In the genomic region with DNA sequence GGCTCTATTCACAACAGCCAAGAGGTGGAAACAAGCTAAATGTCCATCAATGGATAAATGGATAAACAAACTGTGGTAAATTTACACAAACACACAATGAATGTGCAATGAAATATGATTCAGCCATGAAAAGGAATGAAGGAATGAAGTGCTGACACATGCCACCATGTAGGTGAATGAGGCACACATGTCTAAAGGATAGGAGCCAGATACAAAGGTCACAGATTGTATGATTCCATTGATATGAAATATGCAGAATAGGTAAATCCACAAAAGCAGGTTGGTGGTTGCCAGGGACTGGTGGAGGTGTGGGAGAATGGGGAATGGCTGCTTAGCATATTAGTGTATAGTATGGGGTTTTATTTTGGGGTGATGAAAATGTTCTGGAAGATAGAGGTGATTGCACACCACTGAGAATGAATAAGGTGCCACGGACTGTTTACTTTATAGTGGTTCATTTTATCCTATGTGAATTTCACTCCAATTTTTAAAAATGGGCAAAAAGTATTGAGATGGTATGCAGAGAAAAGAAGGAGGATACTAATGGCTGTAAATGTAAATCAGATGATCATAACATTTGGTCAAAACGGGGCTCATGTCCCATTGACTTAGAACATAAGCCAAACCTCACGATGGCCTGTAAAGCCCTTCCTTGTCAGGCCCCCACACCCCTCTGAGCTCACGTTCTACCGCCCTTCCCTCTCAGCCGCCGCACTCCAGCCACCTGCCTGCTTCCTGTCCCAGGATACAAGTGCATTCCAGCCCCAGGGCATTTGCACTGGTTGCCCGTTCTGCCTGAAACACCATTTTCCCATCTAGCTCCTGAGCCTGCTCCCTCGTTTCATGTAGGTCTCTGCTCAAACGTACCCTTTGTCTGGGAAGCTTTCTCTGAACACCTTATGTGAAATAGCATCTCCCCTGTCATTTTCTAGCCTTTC, we compare ENCODE assay signal across 35 cellular contexts.
"Had no signal": no experiment of that assay in that cellular context is flagged by ENCODE, and none has a peak within 500 bp of the region (broad histone marks: within the 10 kb centered on the region; RNA-seq: fewer than 3 reads in every experiment).

No MANE protein-coding gene starts in this region.

- H3K4me1 Mint-ChIP-seq: activated B cell treated with CpG ODN at 0.5 μM for 24 hours; activated naive CD4-positive, alpha-beta T cell treated with anti-CD3 and anti-CD28 coated beads, Interleukin-2, amount 10 ng/mL, durations not matched to agents 7 days and 5 days; activated naive CD8-positive, alpha-beta T cell treated with anti-CD3 and anti-CD28 coated beads, Interleukin-2, amount 50 U/mL, for 24 hours had no signal

- H3K4me3 ChIP-seq: PC-9 had no signal

- H3K27me3 Mint-ChIP-seq: activated naive CD4-positive, alpha-beta T cell treated with anti-CD3 and anti-CD28 coated beads, Interleukin-2, amount 10 ng/mL, durations not matched to agents 7 days and 5 days; activated naive CD8-positive, alpha-beta T cell treated with anti-CD3 and anti-CD28 coated beads, Interleukin-2, amount 50 U/mL, for 24 hours had no signal

- H2AFZ ChIP-seq: PC-9 had no signal

- H3K36me3 Mint-ChIP-seq: activated naive CD4-positive, alpha-beta T cell treated with anti-CD3 and anti-CD28 coated beads, Interleukin-2, amount 10 ng/mL, durations not matched to agents 7 days and 5 days; activated naive CD8-positive, alpha-beta T cell; brain had no signal

- H3K4me3 Mint-ChIP-seq: activated B cell treated with CpG ODN at 0.5 μM for 24 hours; activated CD8-positive, alpha-beta T cell treated with anti-CD3 and anti-CD28 coated beads, Interleukin-2, amount 10 ng/mL, durations not matched to agents 7 days and 5 days; activated naive CD4-positive, alpha-beta T cell treated with anti-CD3 and anti-CD28 coated beads, Interleukin-2, amount 10 ng/mL, durations not matched to agents 7 days and 5 days; activated naive CD8-positive, alpha-beta T cell; activated naive CD8-positive, alpha-beta T cell treated with anti-CD3 and anti-CD28 coated beads, Interleukin-2, amount 50 U/mL, for 24 hours; brain had no signal

- DNase-seq: activated B cell treated with CpG ODN at 0.5 μM for 24 hours; activated CD4-positive, alpha-beta T cell treated with anti-CD3 and anti-CD28 coated beads for 4 hours; activated CD4-positive, alpha-beta T cell treated with anti-CD3 and anti-CD28 coated beads, Interleukin-2, amount 50 U/mL, for 4 hours; activated CD4-positive, CD25-positive, alpha-beta regulatory T cell treated with anti-CD3 and anti-CD28 coated beads, Interleukin-2, amount 50 U/mL, for 72 hours; activated CD8-positive, alpha-beta memory T cell treated with anti-CD3 and anti-CD28 coated beads, Interleukin-2, amount 50 U/mL, for 4 hours; activated CD8-positive, alpha-beta T cell treated with anti-CD3 and anti-CD28 coated beads, Interleukin-2, amount 10 ng/mL, durations not matched to agents 7 days and 5 days; activated effector memory CD4-positive, alpha-beta T cell treated with Interleukin-2 at 50 U/mL for 16 hours; activated naive CD4-positive, alpha-beta T cell treated with anti-CD3 and anti-CD28 coated beads, Interleukin-2, amount 10 ng/mL, durations not matched to agents 7 days and 5 days; activated naive CD8-positive, alpha-beta T cell treated with anti-CD3 and anti-CD28 coated beads, Interleukin-2, amount 50 U/mL, for 24 hours; activated T-cell treated with anti-CD3 and anti-CD28 coated beads, Interleukin-2, amount 50 U/mL, for 48 hours; anterior cingulate cortex; caudate nucleus; cerebellar nuclear complex; Karpas-422; KBM-7; NCI-H1105; NCI-H1417 treated with DMSO at 0.1 percent for 48 hours; NCI-H187 treated with DMSO at 0.1 percent for 48 hours; NCI-H2081; NCI-H2171 treated with DMSO at 0.1 percent for 48 hours; NCI-H345; NCI-H526; NCI-H748 treated with DMSO at 0.1 percent for 48 hours; NK-92 treated with Interleukin-12 subunit alpha and Interleukin-12 subunit beta, amount 100 ng/mL, for 24 hours; PC-9; SIG-M5; SW 1271; T-helper 1 cell; T-helper 2 cell; T-helper 9 cell had no signal

- H3K4me2 ChIP-seq: PC-9 had no signal

- H3K27ac ChIP-seq: PC-9, RWPE1, VCaP had no signal

- H3K9me3 Mint-ChIP-seq: activated B cell treated with CpG ODN at 0.5 μM for 24 hours; activated naive CD4-positive, alpha-beta T cell treated with anti-CD3 and anti-CD28 coated beads, Interleukin-2, amount 10 ng/mL, durations not matched to agents 7 days and 5 days; activated naive CD8-positive, alpha-beta T cell treated with anti-CD3 and anti-CD28 coated beads, Interleukin-2, amount 50 U/mL, for 24 hours had no signal

- H3K27ac Mint-ChIP-seq: activated B cell treated with CpG ODN at 0.5 μM for 24 hours; activated CD8-positive, alpha-beta T cell treated with anti-CD3 and anti-CD28 coated beads, Interleukin-2, amount 10 ng/mL, durations not matched to agents 7 days and 5 days; activated naive CD4-positive, alpha-beta T cell treated with anti-CD3 and anti-CD28 coated beads, Interleukin-2, amount 10 ng/mL, durations not matched to agents 7 days and 5 days; activated naive CD8-positive, alpha-beta T cell; activated naive CD8-positive, alpha-beta T cell treated with anti-CD3 and anti-CD28 coated beads, Interleukin-2, amount 50 U/mL, for 24 hours; brain had no signal

- ATAC-seq: activated CD8-positive, alpha-beta T cell treated with anti-CD3 and anti-CD28 coated beads, Interleukin-2, amount 10 ng/mL, durations not matched to agents 7 days and 5 days; activated naive CD8-positive, alpha-beta T cell treated with anti-CD3 and anti-CD28 coated beads, Interleukin-2, amount 50 U/mL, for 24 hours; Right ventricle myocardium inferior had no signal
